22 cellular contexts compared by ENCODE assay signal in the genomic region with DNA sequence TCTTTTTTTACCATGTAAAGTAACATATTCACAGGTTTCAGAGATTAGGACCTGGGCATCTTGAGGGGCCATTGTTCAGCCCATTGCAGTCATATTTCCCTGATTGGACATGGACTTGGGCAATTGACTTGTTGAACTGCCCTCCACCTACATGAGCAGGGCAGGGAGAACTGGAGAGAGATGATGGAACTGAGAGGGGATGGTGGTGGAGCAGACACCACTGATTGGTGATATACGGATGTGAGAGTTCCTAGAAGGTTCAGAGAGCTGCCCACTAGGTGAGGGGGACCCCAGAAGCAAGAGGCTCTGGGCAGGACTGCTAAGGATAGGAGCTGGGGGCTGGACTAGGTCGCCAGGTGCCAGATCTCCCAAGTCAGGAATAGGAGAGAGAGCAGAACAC. TPM values are rescaled to one million over a fixed set of nuclear protein-coding genes. Genes with fewer than 3 reads are reported as not detected.
DNase-seq lines count a peak whose midpoint lies in the region; ATAC-seq and TF ChIP-seq lines count a peak whose summit lies in the region.
"Had no signal": no experiment of that assay in that cellular context is flagged by ENCODE, and none has a peak within 500 bp of the region (broad histone marks: within the 10 kb centered on the region; RNA-seq: fewer than 3 reads in every experiment).

No MANE protein-coding gene starts in this region.

- H3K4me1 Mint-ChIP-seq in H9 (peaks cover 33 to 35% of the 10 kb centered on the region in 2 experiments), neural progenitor cell (peaks cover 22% of the 10 kb centered on the region)

- H3K9me3 ChIP-seq in H9 (ENCODE audit: control insufficient read depth, low read depth, low read length): no peaks in the 10 kb centered on the region
- no peaks in the 10 kb centered on the region for H3K9me3 ChIP-seq in esophagus muscularis mucosa
- H3K9me3 ChIP-seq in neural progenitor cell (ENCODE audit: low read depth): no peaks in the 10 kb centered on the region
- H3K9me3 ChIP-seq: A549; BE2C; BLaER1 treated with 17β-estradiol and CSF1 and Interleukin-3, amounts not matched to agents 10 nM and 100 nM had no signal

- intact Hi-C loops in esophagus muscularis mucosa (cut with DNase I): no loop called here

- H3T11ph ChIP-seq in H9 (ENCODE audit: low read length): no peak overlapping the region

- no peak for TF ChIP-seq EP300 in esophagus muscularis mucosa (IDR thresholded peaks at IDR 0.05)

- H3K23me2 ChIP-seq in H9 (ENCODE audit: insufficient read length, low read depth, low read length, poor library complexity, severe bottlenecking): no peaks in the 10 kb centered on the region

- no peak overlapping the region for H2BK15ac ChIP-seq in H9 (ENCODE audit: low read depth, low read length)

- no peak overlapping the region for H3K14ac ChIP-seq in H9 (ENCODE audit: insufficient read depth, low read length)

- no peaks in the 10 kb centered on the region for H3K36me3 Mint-ChIP-seq in H9 (ENCODE audit: insufficient read depth in 1 of 3, low read depth in 3 of 3)
- H3K36me3 Mint-ChIP-seq in neural progenitor cell: no peaks in the 10 kb centered on the region
- H3K36me3 Mint-ChIP-seq: CD14-positive monocyte; CD8-positive, alpha-beta memory T cell had no signal

- no peak overlapping the region for H4K91ac ChIP-seq in H9 (ENCODE audit: insufficient read length, low read depth, low read length)

- H3K27me3 Mint-ChIP-seq in H9 (ENCODE audit: low read depth): no peaks in the 10 kb centered on the region
- H3K27me3 Mint-ChIP-seq in neural progenitor cell (ENCODE audit: insufficient read depth, low read depth): peaks cover 2% of the 10 kb centered on the region

- no peaks in the 10 kb centered on the region for H3K79me1 ChIP-seq in H9 (ENCODE audit: insufficient read depth, low read depth, low read length, poor library complexity, severe bottlenecking)

- H3K27ac Mint-ChIP-seq in H9: peak overlapping the region in 1 of 3 experiments; percentile 14; a peak in 1 of 7 replicates
- peak overlapping the region; percentile 29 for H3K27ac Mint-ChIP-seq in neural progenitor cell
- H3K27ac Mint-ChIP-seq: CD14-positive monocyte; CD4-positive, alpha-beta T cell; CD8-positive, alpha-beta memory T cell had no signal

- no peak overlapping the region for H3K27ac ChIP-seq in H9 (ENCODE audit: insufficient read length, low read depth, low read length)
- no peak overlapping the region for H3K27ac ChIP-seq in esophagus muscularis mucosa (replicated peaks in 1 of 4)
- no peak overlapping the region for H3K27ac ChIP-seq in neural progenitor cell
- H3K27ac ChIP-seq: A549; BLaER1 treated with 17β-estradiol and CSF1 and Interleukin-3, amounts not matched to agents 10 nM and 100 nM had no signal

- no peak overlapping the region for H3K56ac ChIP-seq in H9 (ENCODE audit: insufficient read length, low read depth, low read length)

- no peaks in the 10 kb centered on the region for H3K27me3 ChIP-seq in H9 (ENCODE audit: insufficient read depth, low read length)
- peaks cover 0 to 7% (median 0%) of the 10 kb centered on the region in 4 donors for H3K27me3 ChIP-seq in esophagus muscularis mucosa
- H3K27me3 ChIP-seq in neural progenitor cell: no peaks in the 10 kb centered on the region
- H3K27me3 ChIP-seq: BLaER1 treated with 17β-estradiol and CSF1 and Interleukin-3, amounts not matched to agents 10 nM and 100 nM had no signal

- no peak overlapping the region for H2BK20ac ChIP-seq in H9 (ENCODE audit: low read depth, low read length, poor library complexity, severe bottlenecking)

- no peak overlapping the region for H2BK5ac ChIP-seq in H9 (ENCODE audit: insufficient read length, low read length)

- ATAC-seq in GM19452 (IDR thresholded peaks at IDR 0.05; ENCODE audit: unreplicated experiment): no peak
- no peak for ATAC-seq in HG03354 (IDR thresholded peaks at IDR 0.05; ENCODE audit: poor library complexity, severe bottlenecking, unreplicated experiment)
- ATAC-seq: A549, GM12878 had no signal

- no peak for DNase-seq in H9
- DNase-seq in esophagus muscularis mucosa (ENCODE audit: extremely low spot score): peak; percentile 57
- no peak for DNase-seq in neural progenitor cell (ENCODE audit: low spot score)
- no peak for DNase-seq in NCI-H146 (lab: John Stamatoyannopoulos, UW)
- DNase-seq: 8988T; ACHN; AML-193; BE2C; CD4-positive, alpha-beta T cell; CD8-positive, alpha-beta memory T cell; DMS 273 treated with DMSO at 0.1 percent for 48 hours; DMS79; EL; GDM1; GOT3; HCEC 1CT had no signal

- H3K9ac ChIP-seq in H9 (ENCODE audit: extremely low read depth, insufficient read length, low read length): no peak overlapping the region
- H3K9ac ChIP-seq in neural progenitor cell: no peak overlapping the region
- H3K9ac ChIP-seq: BLaER1 treated with 17β-estradiol and CSF1 and Interleukin-3, amounts not matched to agents 10 nM and 100 nM had no signal

- H3K4me3 Mint-ChIP-seq in H9 (no peak overlapping the region), neural progenitor cell (no peak overlapping the region)
- H3K4me3 Mint-ChIP-seq: CD14-positive monocyte; CD4-positive, alpha-beta T cell; CD8-positive, alpha-beta memory T cell had no signal

- WGBS in H9 (ENCODE audit: extremely low coverage, insufficient read length, low lambda C conversion rate): no CpG with 5 or more reads among the region's 2 CpGs
- 83% methylated on average over 2 of the region's 2 CpGs for WGBS in esophagus muscularis mucosa

- TF ChIP-seq POLR2A in esophagus muscularis mucosa (IDR thresholded peaks at IDR 0.05; ENCODE audit: low read depth): no peak

- no peak overlapping the region for H2AK5ac ChIP-seq in H9 (ENCODE audit: insufficient read length, low read length)

- H3K4ac ChIP-seq in H9 (ENCODE audit: low read depth, low read length): no peak overlapping the region

- no peaks in the 10 kb centered on the region for H4K20me1 ChIP-seq in H9 (ENCODE audit: control insufficient read depth, insufficient read depth, insufficient read length)
- H4K20me1 ChIP-seq in neural progenitor cell (ENCODE audit: low read depth): no peaks in the 10 kb centered on the region
- H4K20me1 ChIP-seq: BLaER1 treated with 17β-estradiol and CSF1 and Interleukin-3, amounts not matched to agents 10 nM and 100 nM had no signal

- H2BK120ac ChIP-seq in H9 (ENCODE audit: low read depth, low read length, poor library complexity, severe bottlenecking): no peak overlapping the region

- H4K5ac ChIP-seq in H9 (ENCODE audit: insufficient read length, low read depth, low read length): no peak overlapping the region

- no peak overlapping the region for H2BK12ac ChIP-seq in H9 (ENCODE audit: insufficient read length, low read depth, low read length)

- H3K79me2 ChIP-seq in H9 (ENCODE audit: insufficient read depth, low read length) (no peaks in the 10 kb centered on the region), neural progenitor cell (ENCODE audit: low read depth) (no peaks in the 10 kb centered on the region)

- H3K9me3 Mint-ChIP-seq in H9 (no peaks in the 10 kb centered on the region; a peak in 2 of 5 replicates), neural progenitor cell (no peaks in the 10 kb centered on the region)
- H3K9me3 Mint-ChIP-seq: CD4-positive, alpha-beta T cell; CD8-positive, alpha-beta memory T cell had no signal

- peaks cover 47% of the 10 kb centered on the region for H3F3A ChIP-seq in neural progenitor cell (ENCODE audit: low read depth)

- no peaks in the 10 kb centered on the region for H3K36me3 ChIP-seq in esophagus muscularis mucosa
- no peaks in the 10 kb centered on the region for H3K36me3 ChIP-seq in neural progenitor cell
- H3K36me3 ChIP-seq: BE2C; BLaER1 treated with 17β-estradiol and CSF1 and Interleukin-3, amounts not matched to agents 10 nM and 100 nM had no signal

- H3K4me1 ChIP-seq in H9 (ENCODE audit: insufficient read depth, low read length): peaks cover 5% of the 10 kb centered on the region; the same call in 1 of the 2 replicates
- no peaks in the 10 kb centered on the region for H3K4me1 ChIP-seq in esophagus muscularis mucosa
- H3K4me1 ChIP-seq in neural progenitor cell: peaks cover 42% of the 10 kb centered on the region
- H3K4me1 ChIP-seq: BE2C had no signal

- H3K18ac ChIP-seq in H9 (ENCODE audit: insufficient read length, low read depth, low read length): peak overlapping the region; percentile 9

- no peak overlapping the region for H3K23ac ChIP-seq in H9 (ENCODE audit: insufficient read length, low read depth, low read length)

- H3K4me2 ChIP-seq in H9 (ENCODE audit: insufficient read depth, insufficient read length, low read length) (no peak overlapping the region), neural progenitor cell (no peak overlapping the region)
- H3K4me2 ChIP-seq: A549; BLaER1 treated with 17β-estradiol and CSF1 and Interleukin-3, amounts not matched to agents 10 nM and 100 nM had no signal

- H3K4me3 ChIP-seq in esophagus muscularis mucosa (no peak overlapping the region), neural progenitor cell (no peak overlapping the region)
- H3K4me3 ChIP-seq: A549; BLaER1 treated with 17β-estradiol and CSF1 and Interleukin-3, amounts not matched to agents 10 nM and 100 nM; GM12878 had no signal

- no peak overlapping the region for H4K8ac ChIP-seq in H9 (replicated peaks; ENCODE audit: insufficient read length, low read depth, low read length)

- no peak overlapping the region for H2AFZ ChIP-seq in H9 (ENCODE audit: low read length)
- H2AFZ ChIP-seq in neural progenitor cell (replicated peaks): no peak overlapping the region

- TF ChIP-seq CTCF in H9 (conservative IDR thresholded peaks at IDR 0.05) (no peak), esophagus muscularis mucosa (IDR thresholded peaks at IDR 0.05) (no peak), neural progenitor cell (IDR thresholded peaks at IDR 0.05) (no peak)

RNA-seq across cellular contexts. Expression of gene SIAH2, which starts 37.8 kb away (rescaled TPM):
- total RNA-seq in H9 (2021) (17.4 and 18.6 TPM in 2 replicates), esophagus muscularis mucosa (10 to 100 TPM; 27.8 to 55.8 (median 43.3) TPM), neural progenitor cell (ENCODE audit: low replicate concordance) (14.6 TPM in 2 replicates)
